1 cellular context compared by ENCODE assay signal in the genomic region with DNA sequence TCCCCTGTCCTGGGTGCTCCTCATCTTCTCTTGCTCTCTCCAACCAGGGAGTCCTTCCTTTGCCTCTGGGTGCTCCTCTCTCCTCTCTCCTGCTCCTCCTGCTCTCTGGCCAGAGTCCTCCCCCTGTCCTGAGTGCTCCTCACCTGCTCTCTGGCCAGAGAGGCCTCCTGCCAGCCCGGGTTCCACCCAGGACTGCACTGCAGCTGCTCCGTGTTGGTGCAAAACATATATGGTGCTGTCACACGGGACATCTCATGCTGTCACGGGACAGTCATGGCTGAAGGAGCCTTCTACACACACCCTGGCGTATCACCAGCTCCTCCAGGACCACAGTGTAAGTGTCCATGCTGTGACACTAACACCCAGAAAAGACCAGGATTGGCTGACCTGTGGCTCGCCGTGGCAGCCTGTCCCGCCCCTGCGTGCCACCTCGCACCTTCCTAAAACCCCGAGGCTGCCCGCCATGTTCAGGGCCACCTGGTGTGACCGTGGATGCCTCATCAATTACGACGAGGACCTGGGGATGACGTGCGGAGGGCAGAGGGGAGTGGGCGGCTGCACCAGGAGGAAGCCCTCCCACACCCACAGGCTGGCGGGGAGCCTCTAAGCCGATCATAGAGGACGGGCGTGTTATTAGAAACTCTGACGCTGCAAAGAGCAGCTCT.
TF ChIP-seq lines count a peak whose summit lies in the region.

No MANE protein-coding gene starts in this region.

TF ChIP-seq in GM12878, 131 proteins besides CTCF, POLR2A, EP300 and RAD21:
- TF ChIP-seq SP1 (IDR thresholded peaks at IDR 0.05; ENCODE audit: low read depth, low read length) (no peak), BRCA1 (IDR thresholded peaks at IDR 0.05; ENCODE audit: low read depth, low read length) (no peak), PBX3 (IDR thresholded peaks at IDR 0.05; ENCODE audit: insufficient replicate concordance, low read depth, low read length) (no peak), POLR2AphosphoS2 (IDR thresholded peaks at IDR 0.05; ENCODE audit: low read depth, low read length) (peak; percentile 54; the same call in 1 of the 2 replicates), NFXL1 (IDR thresholded peaks at IDR 0.05; ENCODE audit: borderline replicate concordance) (peak; percentile 95), GATAD2B (conservative IDR thresholded peaks at IDR 0.05; ENCODE audit: low read depth) (no peak), ZNF207 (IDR thresholded peaks at IDR 0.05; ENCODE audit: borderline replicate concordance) (no peak), CEBPZ (IDR thresholded peaks at IDR 0.05; ENCODE audit: low read depth, low read length) (no peak)
